ENCODE assay signal across 32 cellular contexts in genomic region chr9:88580961-88581360, GRCh38. TPM values are rescaled to one million over a fixed set of nuclear protein-coding genes. Genes with fewer than 3 reads are reported as not detected.
"Had no signal": no experiment of that assay in that cellular context is flagged by ENCODE, and none has a peak within 500 bp of the region (broad histone marks: within the 10 kb centered on the region; RNA-seq: fewer than 3 reads in every experiment).

No MANE protein-coding gene starts in this region.

- H3K27ac Mint-ChIP-seq: activated B cell treated with CpG ODN at 0.5 μM for 24 hours; activated CD4-positive, alpha-beta T cell treated with anti-CD3 and anti-CD28 coated beads, Interleukin-2, amount 10 ng/mL, durations not matched to agents 24 days and 14 days; activated naive CD4-positive, alpha-beta T cell treated with anti-CD3 and anti-CD28 coated beads for 36 hours; activated naive CD8-positive, alpha-beta T cell; activated T-helper 17 cell treated with anti-CD3 and anti-CD28 coated beads, Interleukin-2, amount 50 U/mL, for 72 hours; T-helper 1 cell treated with Interleukin-12 subunit alpha and Interleukin-12 subunit beta and Interleukin-4 antibody, amounts not matched to agents 30 μg/mL and 1 μg/mL, for 36 hours had no signal

- H3K27ac ChIP-seq: SJSA1 had no signal

- ATAC-seq: activated T-helper 17 cell treated with anti-CD3 and anti-CD28 coated beads, Interleukin-2, amount 50 U/mL, for 72 hours; Panc1; SK-N-SH treated with all-trans-retinoic acid at 6 μM for 48 hours had no signal

- H3K9me3 Mint-ChIP-seq: activated B cell treated with CpG ODN at 0.5 μM for 24 hours; activated CD4-positive, alpha-beta T cell treated with anti-CD3 and anti-CD28 coated beads, Interleukin-2, amount 10 ng/mL, durations not matched to agents 24 days and 14 days; activated naive CD4-positive, alpha-beta T cell treated with anti-CD3 and anti-CD28 coated beads for 36 hours; activated T-helper 17 cell treated with anti-CD3 and anti-CD28 coated beads, Interleukin-2, amount 50 U/mL, for 72 hours; T-helper 1 cell treated with Interleukin-12 subunit alpha and Interleukin-12 subunit beta and Interleukin-4 antibody, amounts not matched to agents 30 μg/mL and 1 μg/mL, for 36 hours had no signal

- H3K4me1 Mint-ChIP-seq: activated T-helper 17 cell treated with anti-CD3 and anti-CD28 coated beads, Interleukin-2, amount 50 U/mL, for 72 hours had no signal

- DNase-seq: activated B cell treated with CpG ODN at 0.5 μM for 24 hours; activated CD4-positive, alpha-beta T cell treated with anti-CD3 and anti-CD28 coated beads for 1 hour; activated CD4-positive, alpha-beta T cell treated with anti-CD3 and anti-CD28 coated beads, Interleukin-2, amount 10 ng/mL, durations not matched to agents 24 days and 14 days; activated CD4-positive, alpha-beta T cell treated with anti-CD3 and anti-CD28 coated beads, Interleukin-2, amount 50 U/mL, for 48 hours; activated gamma-delta T cell; activated naive CD4-positive, alpha-beta T cell treated with anti-CD3 and anti-CD28 coated beads for 36 hours; activated T-cell treated with anti-CD3 and anti-CD28 coated beads for 4 hours; activated T-cell treated with anti-CD3 and anti-CD28 coated beads, Interleukin-2, amount 50 U/mL, for 48 hours; cerebellar nuclear complex; Kasumi-1; KBM-7; NCI-H1048; NCI-H146; NCI-H187 treated with DMSO at 0.1 percent for 48 hours; NCI-H2171 treated with DMSO at 0.1 percent for 48 hours; NCI-H226; NCI-H510A; NCI-H526 treated with DMSO at 0.1 percent for 48 hours; NCI-H82; RPMI8226; SHP77; SW 1271; T-helper 9 cell had no signal

- H3K4me3 ChIP-seq: SJSA1 had no signal

- H3K36me3 Mint-ChIP-seq: activated naive CD8-positive, alpha-beta T cell had no signal

- H3K4me3 Mint-ChIP-seq: activated B cell treated with CpG ODN at 0.5 μM for 24 hours; activated CD4-positive, alpha-beta T cell treated with anti-CD3 and anti-CD28 coated beads, Interleukin-2, amount 10 ng/mL, durations not matched to agents 24 days and 14 days; activated naive CD4-positive, alpha-beta T cell treated with anti-CD3 and anti-CD28 coated beads for 36 hours; activated naive CD8-positive, alpha-beta T cell; activated T-helper 17 cell treated with anti-CD3 and anti-CD28 coated beads, Interleukin-2, amount 50 U/mL, for 72 hours; T-helper 1 cell treated with Interleukin-12 subunit alpha and Interleukin-12 subunit beta and Interleukin-4 antibody, amounts not matched to agents 30 μg/mL and 1 μg/mL, for 36 hours had no signal

RNA-seq across cellular contexts. Expression of gene NXNL2, which starts 46.0 kb away (rescaled TPM):
- total RNA-seq: activated B cell treated with CpG ODN at 0.5 μM for 24 hours; activated CD4-positive, alpha-beta T cell treated with anti-CD3 and anti-CD28 coated beads, Interleukin-2, amount 10 ng/mL, durations not matched to agents 24 days and 14 days; activated CD8-positive, alpha-beta memory T cell treated with anti-CD3 and anti-CD28 coated beads for 36 hours; activated naive CD4-positive, alpha-beta T cell treated with anti-CD3 and anti-CD28 coated beads for 36 hours; activated T-helper 17 cell treated with anti-CD3 and anti-CD28 coated beads, Interleukin-2, amount 50 U/mL, for 72 hours; cardiac septum; OCI-LY7 had no signal
